ENCODE assay signal across 13 cellular contexts in genomic region chr12:109069307-109070231, GRCh38. TPM values are rescaled to one million over a fixed set of nuclear protein-coding genes. Genes with fewer than 3 reads are reported as not detected.
DNase-seq lines count a peak whose midpoint lies in the region; ATAC-seq and TF ChIP-seq lines count a peak whose summit lies in the region.
"Had no signal": no experiment of that assay in that cellular context is flagged by ENCODE, and none has a peak within 500 bp of the region (broad histone marks: within the 10 kb centered on the region; RNA-seq: fewer than 3 reads in every experiment).

No MANE protein-coding gene starts in this region.

- CTCF ChIA-PET in HEK293T (lab: Yijun Ruan, JAX) = no interaction called here

- DNase-seq in T-helper 17 cell (no peak), left colon (peak; percentile 70 to 90), HCEC 1CT (no peak), HEK293T (ENCODE audit: extremely low spot score) (no peak)
- DNase-seq in stimulated activated effector memory CD8-positive, alpha-beta T cell treated with anti-CD3 and anti-CD28 coated beads, Interleukin-12 subunit alpha, Interleukin-12 subunit beta, amount 100 ng/mL, for 72 hours (ENCODE audit: low spot score in 2 of 2) = no peak
- DNase-seq: activated B cell treated with CpG ODN at 0.5 μM for 24 hours, activated gamma-delta T cell, NCI-H226, posterior cingulate gyrus had no signal

- no peaks in the 10 kb centered on the region for H3K27me3 Mint-ChIP-seq in T-helper 17 cell
- H3K27me3 Mint-ChIP-seq: activated B cell treated with CpG ODN at 0.5 μM for 24 hours had no signal

- H3K36me3 Mint-ChIP-seq in T-helper 17 cell (ENCODE audit: low read depth) = peaks cover 6% of the 10 kb centered on the region
- H3K36me3 Mint-ChIP-seq in stimulated activated effector memory CD8-positive, alpha-beta T cell treated with anti-CD3 and anti-CD28 coated beads, Interleukin-12 subunit alpha, Interleukin-12 subunit beta, amount 100 ng/mL, for 72 hours = peaks cover 21% of the 10 kb centered on the region

- peaks cover 15% of the 10 kb centered on the region for H3K36me3 ChIP-seq in HUES64 (ENCODE audit: insufficient read depth, low read length)

- H3K9me3 Mint-ChIP-seq in stimulated activated effector memory CD8-positive, alpha-beta T cell treated with anti-CD3 and anti-CD28 coated beads, Interleukin-12 subunit alpha, Interleukin-12 subunit beta, amount 100 ng/mL, for 72 hours = no peaks in the 10 kb centered on the region

- peaks cover 2% of the 10 kb centered on the region for H3K4me1 Mint-ChIP-seq in T-helper 17 cell
- no peaks in the 10 kb centered on the region for H3K4me1 Mint-ChIP-seq in stimulated activated effector memory CD8-positive, alpha-beta T cell treated with anti-CD3 and anti-CD28 coated beads, Interleukin-12 subunit alpha, Interleukin-12 subunit beta, amount 100 ng/mL, for 72 hours
- H3K4me1 Mint-ChIP-seq: activated B cell treated with CpG ODN at 0.5 μM for 24 hours had no signal

- H3K4me1 ChIP-seq in HUES64 (ENCODE audit: insufficient read depth, low read length) = peaks cover 19% of the 10 kb centered on the region
- H3K4me1 ChIP-seq: BLaER1 treated with 17β-estradiol and CSF1 and Interleukin-3, amounts not matched to agents 10 nM and 100 nM had no signal

- ATAC-seq in T-helper 17 cell (no peak), left colon (peak; percentile 88), GM21786 (IDR thresholded peaks at IDR 0.05; ENCODE audit: unreplicated experiment) (no peak)
- no peak for ATAC-seq in stimulated activated effector memory CD8-positive, alpha-beta T cell treated with anti-CD3 and anti-CD28 coated beads, Interleukin-12 subunit alpha, Interleukin-12 subunit beta, amount 100 ng/mL, for 72 hours

- no peaks in the 10 kb centered on the region for H3K27me3 ChIP-seq in HUES64 (ENCODE audit: insufficient read depth, low read length)
- H3K27me3 ChIP-seq: BLaER1 treated with 17β-estradiol and CSF1 and Interleukin-3, amounts not matched to agents 10 nM and 100 nM had no signal

- H3K27ac Mint-ChIP-seq in T-helper 17 cell = peak overlapping the region; percentile 89
- H3K27ac Mint-ChIP-seq in stimulated activated effector memory CD8-positive, alpha-beta T cell treated with anti-CD3 and anti-CD28 coated beads, Interleukin-12 subunit alpha, Interleukin-12 subunit beta, amount 100 ng/mL, for 72 hours = peak overlapping the region; percentile 59
- H3K27ac Mint-ChIP-seq: activated B cell treated with CpG ODN at 0.5 μM for 24 hours had no signal

- H3K27ac ChIP-seq in HUES64 (ENCODE audit: low read depth, low read length) = peak overlapping the region; percentile 64
- H3K27ac ChIP-seq: BLaER1 treated with 17β-estradiol and CSF1 and Interleukin-3, amounts not matched to agents 10 nM and 100 nM had no signal

- no peak overlapping the region for H3K4me3 Mint-ChIP-seq in T-helper 17 cell
- H3K4me3 Mint-ChIP-seq in stimulated activated effector memory CD8-positive, alpha-beta T cell treated with anti-CD3 and anti-CD28 coated beads, Interleukin-12 subunit alpha, Interleukin-12 subunit beta, amount 100 ng/mL, for 72 hours = no peak overlapping the region
- H3K4me3 Mint-ChIP-seq: activated B cell treated with CpG ODN at 0.5 μM for 24 hours had no signal

- POLR2A ChIA-PET in HEK293T (lab: Yijun Ruan, JAX) = no interaction called here

- H3K4me3 ChIP-seq in HUES64 (ENCODE audit: low read length) = peak overlapping the region; percentile 37
- H3K4me3 ChIP-seq: BLaER1 treated with 17β-estradiol and CSF1 and Interleukin-3, amounts not matched to agents 10 nM and 100 nM had no signal

- intact Hi-C loops in left colon (cut with DNase I, micrococcal nuclease) = no loop called here

- WGBS in HUES64 = 36% methylated on average over 16 of the region's 16 CpGs

- H3K9me3 ChIP-seq in HUES64 (ENCODE audit: insufficient read depth, low read depth, low read length) (no peaks in the 10 kb centered on the region), T-helper 17 cell (ENCODE audit: control insufficient read depth, low read length, poor library complexity, severe bottlenecking) (no peaks in the 10 kb centered on the region)

- H3K9ac ChIP-seq in HUES64 (ENCODE audit: low read depth, low read length) = peak overlapping the region; percentile 42; the same call in 1 of the 2 replicates
- H3K9ac ChIP-seq: BLaER1 treated with 17β-estradiol and CSF1 and Interleukin-3, amounts not matched to agents 10 nM and 100 nM had no signal

TF ChIP-seq in HEK293T, 16 proteins besides CTCF, POLR2A, EP300 and RAD21:
- TF ChIP-seq SUZ12 (IDR thresholded peaks at IDR 0.05) (no peak), ELF4 (IDR thresholded peaks at IDR 0.05) (no peak), TARDBP (IDR thresholded peaks at IDR 0.05) (no peak)

RNA-seq across cellular contexts. Expression of gene USP30, which starts 17.2 kb away (rescaled TPM):
- polyA plus RNA-seq in HUES64 (2013, experiment 1 of 2) = 5.6 TPM
- polyA plus RNA-seq in HUES64 (2013, experiment 2 of 2) = 7.0 TPM
- total RNA-seq in T-helper 17 cell (10 to 100 TPM; 15.9 to 20.2 TPM), left colon (10 to 100 TPM; 26.6 to 33.5 TPM)

RNA-seq across cellular contexts. Expression of gene ALKBH2, which starts 23.7 kb away (rescaled TPM):
- 19.2 TPM for polyA plus RNA-seq in HUES64 (2013, experiment 1 of 2)
- 21.9 TPM for polyA plus RNA-seq in HUES64 (2013, experiment 2 of 2)
- total RNA-seq in T-helper 17 cell (1 to 10 TPM; 6.5 to 9.4 TPM), left colon (1 to 10 TPM; 5.4 to 7.7 TPM)

RNA-seq across cellular contexts. Expression of gene UNG, which starts 27.8 kb away (rescaled TPM):
- polyA plus RNA-seq in HUES64 (2013, experiment 1 of 2) = 117 TPM
- 103 TPM for polyA plus RNA-seq in HUES64 (2013, experiment 2 of 2)
- total RNA-seq in T-helper 17 cell (10 to 100 TPM; 10.2 to 11.1 TPM), left colon (10 to 100 TPM; 34.5 to 42.4 TPM)

RNA-seq across cellular contexts. Expression of gene ACACB, which starts 46.8 kb away (rescaled TPM):
- polyA plus RNA-seq in HUES64 (2013, experiment 1 of 2) = 4.2 TPM
- 5.1 TPM for polyA plus RNA-seq in HUES64 (2013, experiment 2 of 2)
- 10 to 100 TPM; 22.2 to 25.9 TPM for total RNA-seq in T-helper 17 cell
- total RNA-seq in left colon = 10 to 100 TPM; 49.6 to 55.6 TPM

RNA-seq across cellular contexts. Expression of gene SVOP, which starts 48.7 kb away (rescaled TPM):
- polyA plus RNA-seq in HUES64 (2013, experiment 1 of 2) = 0.05 TPM
- polyA plus RNA-seq in HUES64 (2013, experiment 2 of 2) = 0.06 TPM
- total RNA-seq in T-helper 17 cell = not detected
- under 1 TPM; 0.09 to 0.45 TPM for total RNA-seq in left colon
- total RNA-seq: activated B cell treated with CpG ODN at 0.5 μM for 24 hours, astrocyte had no signal

Comparison
In these comparisons a context has a peak if more than half of its experiments do, and no peak if none do; other contexts are left out.
1. DNase-seq: peak in left colon (2 of 2); none in T-helper 17 cell (0 of 3), stimulated activated effector memory CD8-positive, alpha-beta T cell treated with anti-CD3 and anti-CD28 coated beads, Interleukin-12 subunit alpha, Interleukin-12 subunit beta, amount 100 ng/mL, for 72 hours (0 of 2), HCEC 1CT (single experiment) and HEK293T (single experiment).